19 cellular contexts compared by ENCODE assay signal in the genomic region with DNA sequence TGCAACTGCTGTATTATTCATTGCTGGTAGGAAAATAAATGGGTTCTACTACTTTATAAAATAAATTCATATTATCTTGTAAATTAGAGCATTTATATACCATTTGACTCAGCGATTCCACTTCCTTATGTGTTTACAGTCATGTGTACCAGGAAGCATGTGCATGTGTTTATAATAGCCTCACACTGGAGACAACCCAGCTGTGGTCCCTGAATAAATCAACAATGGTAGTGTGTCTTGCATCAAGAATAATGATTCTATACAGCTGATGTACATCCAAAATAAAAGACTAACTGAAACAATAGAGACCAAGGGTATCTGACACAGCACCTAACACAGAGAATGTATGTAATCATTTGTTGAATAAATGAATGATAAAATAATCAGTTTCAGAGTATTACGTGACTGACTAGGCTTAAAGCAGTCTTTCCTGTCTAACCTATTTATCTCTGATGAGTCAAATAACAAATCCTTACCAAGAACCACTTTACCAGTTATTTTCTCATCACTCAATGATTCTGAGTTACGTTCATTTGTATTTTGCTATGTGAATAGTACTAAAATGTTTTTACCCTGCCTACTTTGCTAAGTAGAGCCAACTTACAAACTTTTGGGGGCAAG.
DNase-seq lines count a peak whose midpoint lies in the region; ATAC-seq lines count a peak whose summit lies in the region.
"Had no signal": no experiment of that assay in that cellular context is flagged by ENCODE, and none has a peak within 500 bp of the region (broad histone marks: within the 10 kb centered on the region; RNA-seq: fewer than 3 reads in every experiment).

No MANE protein-coding gene starts in this region.

- H3K36me3 ChIP-seq in CD4-positive, CD25-positive, alpha-beta regulatory T cell (ENCODE audit: control insufficient read depth, insufficient read depth, low read length): no peaks in the 10 kb centered on the region
- H3K36me3 ChIP-seq: heart left ventricle, SJSA1, thyroid gland had no signal

- H3K9me3 Mint-ChIP-seq in CD4-positive, CD25-positive, alpha-beta regulatory T cell: peaks cover 0 to 8% (median 3%) of the 10 kb centered on the region in 7 donors
- H3K9me3 Mint-ChIP-seq in activated CD4-positive, alpha-beta memory T cell treated with anti-CD3 and anti-CD28 coated beads for 36 hours: peaks cover 9% of the 10 kb centered on the region
- H3K9me3 Mint-ChIP-seq: nephron had no signal

- no peaks in the 10 kb centered on the region for H3K9me3 ChIP-seq in CD4-positive, CD25-positive, alpha-beta regulatory T cell (ENCODE audit: control insufficient read depth in 2 of 2, low read length in 2 of 2)
- H3K9me3 ChIP-seq: heart left ventricle, SJSA1, thyroid gland had no signal

- peaks cover 7% of the 10 kb centered on the region for H3K36me3 Mint-ChIP-seq in CD4-positive, CD25-positive, alpha-beta regulatory T cell
- peaks cover 18% of the 10 kb centered on the region for H3K36me3 Mint-ChIP-seq in activated CD4-positive, alpha-beta memory T cell treated with anti-CD3 and anti-CD28 coated beads for 36 hours

- H3K27ac ChIP-seq in CD4-positive, CD25-positive, alpha-beta regulatory T cell (ENCODE audit: insufficient read depth, low read length, poor library complexity, severe bottlenecking): peak overlapping the region; percentile 35
- H3K27ac ChIP-seq: SJSA1, skin epidermis, thyroid gland had no signal

- peak overlapping the region; percentile 71 to 84 (median 79) for H3K27ac Mint-ChIP-seq in CD4-positive, CD25-positive, alpha-beta regulatory T cell
- peak overlapping the region; percentile 85 for H3K27ac Mint-ChIP-seq in activated CD4-positive, alpha-beta memory T cell treated with anti-CD3 and anti-CD28 coated beads for 36 hours
- H3K27ac Mint-ChIP-seq: nephron, progenitor cell of endocrine pancreas had no signal

- H3K4me1 ChIP-seq in CD4-positive, CD25-positive, alpha-beta regulatory T cell (ENCODE audit: control insufficient read depth, insufficient read depth, low read length, poor library complexity, severe bottlenecking): peaks cover 30% of the 10 kb centered on the region
- H3K4me1 ChIP-seq: heart left ventricle, thyroid gland had no signal

- ATAC-seq in CD4-positive, CD25-positive, alpha-beta regulatory T cell (ENCODE audit: low read depth in 2 of 2): peak; percentile 69 to 72
- ATAC-seq in esophagus mucosa: peak; percentile 33
- no peak for ATAC-seq in GM19397 (IDR thresholded peaks at IDR 0.05; ENCODE audit: unreplicated experiment)
- ATAC-seq in GM21576 (IDR thresholded peaks at IDR 0.05; ENCODE audit: unreplicated experiment): no peak
- ATAC-seq in GM18511 (IDR thresholded peaks at IDR 0.05; ENCODE audit: unreplicated experiment): no peak
- ATAC-seq: heart left ventricle had no signal

- no peaks in the 10 kb centered on the region for H3K27me3 ChIP-seq in CD4-positive, CD25-positive, alpha-beta regulatory T cell (ENCODE audit: control insufficient read depth, insufficient read depth, low read length)
- H3K27me3 ChIP-seq: heart left ventricle, SJSA1, thyroid gland had no signal

- intact Hi-C loops in activated CD4-positive, alpha-beta memory T cell treated with anti-CD3 and anti-CD28 coated beads for 36 hours (cut with micrococcal nuclease): loop anchor here (1.0 to 5.0 kb wide), 6 partner anchors 18 to 105 kb away; no protein-coding TSS in a partner anchor

- peaks cover 5% of the 10 kb centered on the region for H3K27me3 Mint-ChIP-seq in CD4-positive, CD25-positive, alpha-beta regulatory T cell
- H3K27me3 Mint-ChIP-seq in activated CD4-positive, alpha-beta memory T cell treated with anti-CD3 and anti-CD28 coated beads for 36 hours: no peaks in the 10 kb centered on the region
- H3K27me3 Mint-ChIP-seq: progenitor cell of endocrine pancreas had no signal

- CTCF ChIA-PET in activated CD4-positive, alpha-beta memory T cell treated with anti-CD3 and anti-CD28 coated beads for 36 hours (lab: Charles Lee): no interaction called here

- POLR2A ChIA-PET in activated CD4-positive, alpha-beta memory T cell treated with anti-CD3 and anti-CD28 coated beads for 36 hours (lab: Charles Lee): no interaction called here

- peak in 1 of 3 donors; percentile 82 for DNase-seq in CD4-positive, CD25-positive, alpha-beta regulatory T cell
- DNase-seq in DMS53 treated with DMSO at 0.1 percent for 48 hours (lab: John Stamatoyannopoulos, UW; ENCODE audit: unreplicated experiment) (peak; percentile 70), HCEC 1CT (no peak)
- DNase-seq in activated CD4-positive, alpha-beta memory T cell treated with anti-CD3 and anti-CD28 coated beads for 36 hours: no peak
- DNase-seq: heart left ventricle, islet precursor cell, mammary epithelial cell, NCI-H1105 treated with DMSO at 0.1 percent for 48 hours, NCI-H2171, NCI-H748 treated with DMSO at 0.1 percent for 48 hours, thyroid gland had no signal

- peak overlapping the region in 1 of 4 donors; percentile 68 for H3K4me3 Mint-ChIP-seq in CD4-positive, CD25-positive, alpha-beta regulatory T cell
- H3K4me3 Mint-ChIP-seq in activated CD4-positive, alpha-beta memory T cell treated with anti-CD3 and anti-CD28 coated beads for 36 hours: peak overlapping the region; percentile 6
- H3K4me3 Mint-ChIP-seq: nephron had no signal

- peak overlapping the region; percentile 37 for H3K4me3 ChIP-seq in CD4-positive, CD25-positive, alpha-beta regulatory T cell (ENCODE audit: low read depth, low read length)
- H3K4me3 ChIP-seq: heart left ventricle, SJSA1, skin epidermis, thyroid gland had no signal

- H3K4me1 Mint-ChIP-seq in CD4-positive, CD25-positive, alpha-beta regulatory T cell: peaks cover 13 to 56% (median 29%) of the 10 kb centered on the region in 4 donors
- peaks cover 51% of the 10 kb centered on the region for H3K4me1 Mint-ChIP-seq in activated CD4-positive, alpha-beta memory T cell treated with anti-CD3 and anti-CD28 coated beads for 36 hours (ENCODE audit: low read depth)

Comparison
In these comparisons a context has a peak if more than half of its experiments do, and no peak if none do; other contexts are left out.
1. ATAC-seq: peak in CD4-positive, CD25-positive, alpha-beta regulatory T cell (2 of 2) and esophagus mucosa (single experiment); none in GM19397 (single experiment), GM21576 (single experiment) and GM18511 (single experiment).